In the genomic region with DNA sequence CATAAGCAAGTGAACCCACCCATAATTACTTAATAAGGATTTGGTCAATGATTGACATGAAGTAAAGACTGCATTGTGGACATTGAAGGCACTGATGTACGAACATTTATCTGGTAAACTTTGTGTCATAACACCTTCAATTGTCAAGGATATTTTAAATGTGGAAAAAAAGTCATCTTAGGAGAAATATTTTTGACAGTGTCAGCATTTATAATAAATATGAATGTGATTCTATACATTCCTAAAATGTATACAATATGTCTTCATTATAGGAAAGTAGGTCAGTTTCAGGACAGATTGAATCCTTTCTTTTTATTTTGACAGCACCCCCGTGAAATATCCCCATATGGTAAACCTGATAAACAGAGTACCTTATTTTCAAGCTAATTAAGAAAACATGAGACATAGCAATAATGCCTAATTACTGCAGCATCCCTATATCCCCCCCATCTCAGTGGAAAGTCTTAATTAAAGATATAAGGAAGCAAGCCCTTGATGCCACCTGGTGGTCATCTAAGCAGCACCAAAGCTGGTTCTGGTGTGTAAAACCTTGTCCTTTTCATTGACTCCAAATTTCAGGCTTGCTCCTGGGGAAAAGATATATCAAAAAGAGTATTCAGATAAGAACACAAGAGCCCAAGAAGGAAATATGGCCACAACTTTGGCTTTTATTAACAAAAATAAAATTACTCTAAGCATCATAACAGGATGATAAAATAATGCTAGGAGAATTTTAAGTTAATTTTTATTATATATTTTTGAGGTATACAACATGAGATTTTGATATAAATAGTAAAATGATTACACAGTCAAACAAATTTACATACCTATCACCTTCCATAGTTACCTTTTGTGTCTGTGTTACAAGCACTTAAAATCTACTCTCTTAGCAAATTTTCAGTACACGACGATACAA, we compare ENCODE assay signal across 8 cellular contexts.
DNase-seq lines count a peak whose midpoint lies in the region; ATAC-seq and TF ChIP-seq lines count a peak whose summit lies in the region.

No MANE protein-coding gene starts in this region.

- peak; percentile 17 for DNase-seq in Right ventricle myocardium inferior (ENCODE audit: missing footprints)
- no peak for DNase-seq in right atrium auricular region (ENCODE audit: low spot score)
- DNase-seq in fibroblast of peridontal ligament (ENCODE audit: extremely low read depth), result peak; percentile 20
- no peak for DNase-seq in thoracic aorta (ENCODE audit: low spot score)
- no peak for DNase-seq in ascending aorta (ENCODE audit: low spot score in 2 of 2)
- no peak for DNase-seq in activated T-helper 1 cell treated with anti-CD3 and anti-CD28 coated beads, Interleukin-12 subunit alpha, Interleukin-12 subunit beta, Interleukin-2, Interleukin-4 antibody, amounts not matched to agents 30 ng/mL and 10 ng/mL and 1 ng/mL, durations not matched to agents 14 hours and 24 hours and 36 hours (ENCODE audit: low spot score)
- DNase-seq in NCI-H1436 treated with DMSO at 0.1 percent for 48 hours (lab: John Stamatoyannopoulos, UW), result no peak

- H3K27ac ChIP-seq in right atrium auricular region (no peak overlapping the region), OCI-LY1 (ENCODE audit: low read depth, low read length, poor library complexity, severe bottlenecking) (no peak overlapping the region), thoracic aorta (no peak overlapping the region), ascending aorta (no peak overlapping the region)

- no peaks in the 10 kb centered on the region for H3K36me3 Mint-ChIP-seq in activated T-helper 1 cell treated with anti-CD3 and anti-CD28 coated beads, Interleukin-12 subunit alpha, Interleukin-12 subunit beta, Interleukin-2, Interleukin-4 antibody, amounts not matched to agents 30 ng/mL and 10 ng/mL and 1 ng/mL, durations not matched to agents 14 hours and 24 hours and 36 hours (ENCODE audit: low read depth)

- H3K4me1 ChIP-seq in right atrium auricular region (no peaks in the 10 kb centered on the region), OCI-LY1 (ENCODE audit: insufficient read depth, low read length, severe bottlenecking) (no peaks in the 10 kb centered on the region), thoracic aorta (ENCODE audit: control insufficient read depth in 1 of 2, low read depth in 2 of 2) (no peaks in the 10 kb centered on the region), ascending aorta (no peaks in the 10 kb centered on the region)

- H3K9me3 Mint-ChIP-seq in activated T-helper 1 cell treated with anti-CD3 and anti-CD28 coated beads, Interleukin-12 subunit alpha, Interleukin-12 subunit beta, Interleukin-2, Interleukin-4 antibody, amounts not matched to agents 30 ng/mL and 10 ng/mL and 1 ng/mL, durations not matched to agents 14 hours and 24 hours and 36 hours, result no peaks in the 10 kb centered on the region

- H3F3A ChIP-seq in OCI-LY1 (ENCODE audit: insufficient read depth, low read length), result no peaks in the 10 kb centered on the region

- H3K9me3 ChIP-seq in right atrium auricular region, result no peaks in the 10 kb centered on the region
- H3K9me3 ChIP-seq in OCI-LY1 (ENCODE audit: low read length), result no peaks in the 10 kb centered on the region
- H3K9me3 ChIP-seq in thoracic aorta, result no peaks in the 10 kb centered on the region
- H3K9me3 ChIP-seq in ascending aorta, result no peaks in the 10 kb centered on the region

- H3K4me2 ChIP-seq in OCI-LY1 (ENCODE audit: low read length), result no peak overlapping the region

- H3K4me1 Mint-ChIP-seq in activated T-helper 1 cell treated with anti-CD3 and anti-CD28 coated beads, Interleukin-12 subunit alpha, Interleukin-12 subunit beta, Interleukin-2, Interleukin-4 antibody, amounts not matched to agents 30 ng/mL and 10 ng/mL and 1 ng/mL, durations not matched to agents 14 hours and 24 hours and 36 hours (ENCODE audit: low read depth), result no peaks in the 10 kb centered on the region

- H4K20me1 ChIP-seq in OCI-LY1 (ENCODE audit: insufficient read depth, low read length), result no peaks in the 10 kb centered on the region

- H3K4me3 Mint-ChIP-seq in activated T-helper 1 cell treated with anti-CD3 and anti-CD28 coated beads, Interleukin-12 subunit alpha, Interleukin-12 subunit beta, Interleukin-2, Interleukin-4 antibody, amounts not matched to agents 30 ng/mL and 10 ng/mL and 1 ng/mL, durations not matched to agents 14 hours and 24 hours and 36 hours, result no peak overlapping the region

- no peaks in the 10 kb centered on the region for H3K36me3 ChIP-seq in right atrium auricular region
- H3K36me3 ChIP-seq in OCI-LY1 (ENCODE audit: insufficient read depth, low read length), result no peaks in the 10 kb centered on the region
- H3K36me3 ChIP-seq in thoracic aorta, result no peaks in the 10 kb centered on the region
- H3K36me3 ChIP-seq in ascending aorta, result no peaks in the 10 kb centered on the region

- H3K9me2 ChIP-seq in OCI-LY1 (ENCODE audit: low read depth, low read length), result no peaks in the 10 kb centered on the region

- H3K79me2 ChIP-seq in OCI-LY1 (ENCODE audit: insufficient read depth, low read length), result no peaks in the 10 kb centered on the region

- H3K9ac ChIP-seq in OCI-LY1 (ENCODE audit: low read length), result no peak overlapping the region

- no peak overlapping the region for H2AFZ ChIP-seq in OCI-LY1 (ENCODE audit: low read length)

- no peak for ATAC-seq in Right ventricle myocardium inferior
- no peak for ATAC-seq in thoracic aorta (ENCODE audit: insufficient number of reproducible peaks, low FRiP score, low read depth)

- H3K27me3 Mint-ChIP-seq in activated T-helper 1 cell treated with anti-CD3 and anti-CD28 coated beads, Interleukin-12 subunit alpha, Interleukin-12 subunit beta, Interleukin-2, Interleukin-4 antibody, amounts not matched to agents 30 ng/mL and 10 ng/mL and 1 ng/mL, durations not matched to agents 14 hours and 24 hours and 36 hours (ENCODE audit: insufficient read depth), result no peaks in the 10 kb centered on the region

- H3K27ac Mint-ChIP-seq in activated T-helper 1 cell treated with anti-CD3 and anti-CD28 coated beads, Interleukin-12 subunit alpha, Interleukin-12 subunit beta, Interleukin-2, Interleukin-4 antibody, amounts not matched to agents 30 ng/mL and 10 ng/mL and 1 ng/mL, durations not matched to agents 14 hours and 24 hours and 36 hours, result no peak overlapping the region

- intact Hi-C loops in Right ventricle myocardium inferior (cut with DNase I) (loop anchor here (10.0 kb wide), 1 partner anchor 88 kb away; no protein-coding TSS in a partner anchor), ascending aorta (cut with DNase I) (no loop called here)
- intact Hi-C loops in activated T-helper 1 cell treated with anti-CD3 and anti-CD28 coated beads, Interleukin-12 subunit alpha, Interleukin-12 subunit beta, Interleukin-2, Interleukin-4 antibody, amounts not matched to agents 30 ng/mL and 10 ng/mL and 1 ng/mL, durations not matched to agents 14 hours and 24 hours and 36 hours (cut with micrococcal nuclease), result loop anchor here (2.0 kb wide), 1 partner anchor 86 kb away; no protein-coding TSS in a partner anchor

- H3K27me3 ChIP-seq in right atrium auricular region (no peaks in the 10 kb centered on the region), OCI-LY1 (ENCODE audit: insufficient read depth, low read length) (no peaks in the 10 kb centered on the region), thoracic aorta (replicated peaks; ENCODE audit: insufficient read depth) (no peaks in the 10 kb centered on the region), ascending aorta (no peaks in the 10 kb centered on the region)

- no peak overlapping the region for H3K4me3 ChIP-seq in right atrium auricular region
- no peak overlapping the region for H3K4me3 ChIP-seq in OCI-LY1 (ENCODE audit: low read depth, low read length, poor library complexity, severe bottlenecking)
- H3K4me3 ChIP-seq in thoracic aorta, result no peak overlapping the region
- H3K4me3 ChIP-seq in ascending aorta, result no peak overlapping the region

- peak in 1 of 2 donors; percentile 59 for TF ChIP-seq CTCF in right atrium auricular region (IDR thresholded peaks at IDR 0.05)
- TF ChIP-seq CTCF in OCI-LY1 (IDR thresholded peaks at IDR 0.05; ENCODE audit: low read length), result peak; percentile 65
- TF ChIP-seq CTCF in thoracic aorta (IDR thresholded peaks at IDR 0.05), result peak; percentile 7
- TF ChIP-seq CTCF in ascending aorta (IDR thresholded peaks at IDR 0.05), result peak in 1 of 3 experiments; percentile 23

Comparison
In these comparisons a context has a peak if more than half of its experiments do, and no peak if none do; other contexts are left out.
1. DNase-seq: peak in Right ventricle myocardium inferior (single experiment) and fibroblast of peridontal ligament (single experiment); none in right atrium auricular region (single experiment), thoracic aorta (single experiment), ascending aorta (0 of 2), activated T-helper 1 cell treated with anti-CD3 and anti-CD28 coated beads, Interleukin-12 subunit alpha, Interleukin-12 subunit beta, Interleukin-2, Interleukin-4 antibody, amounts not matched to agents 30 ng/mL and 10 ng/mL and 1 ng/mL, durations not matched to agents 14 hours and 24 hours and 36 hours (single experiment) and NCI-H1436 treated with DMSO at 0.1 percent for 48 hours (single experiment).